ENCODE assay signal across 15 cellular contexts in the genomic region with DNA sequence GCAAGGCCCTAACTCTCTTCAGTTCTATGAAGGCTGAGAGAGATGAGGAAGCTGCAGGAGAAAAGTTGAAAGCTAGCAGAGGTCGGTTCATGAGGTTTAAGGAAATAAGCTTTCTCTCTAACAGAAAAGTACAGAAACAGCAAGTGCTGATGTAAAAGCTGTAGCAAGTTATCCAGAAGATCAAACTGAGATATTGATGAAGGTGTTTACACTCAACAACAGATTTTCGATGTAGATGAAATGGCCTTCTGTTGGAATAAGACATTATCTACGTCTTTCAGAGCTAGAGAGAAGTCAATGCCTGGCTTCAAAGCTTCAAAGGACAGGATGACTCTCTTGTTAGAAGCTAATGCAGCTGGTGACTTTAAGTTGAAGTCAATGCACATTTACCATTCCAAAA.
"Had no signal": no experiment of that assay in that cellular context is flagged by ENCODE, and none has a peak within 500 bp of the region (broad histone marks: within the 10 kb centered on the region; RNA-seq: fewer than 3 reads in every experiment).

No MANE protein-coding gene starts in this region.

- H3K4me1 ChIP-seq: spleen, stomach, testis had no signal

- DNase-seq: activated B cell treated with CpG ODN at 0.5 μM for 24 hours; activated CD4-positive, alpha-beta T cell treated with anti-CD3 and anti-CD28 coated beads, Interleukin-2, amount 50 U/mL, for 1 hour; activated T-cell treated with anti-CD3 and anti-CD28 coated beads, Interleukin-2, amount 50 U/mL, for 48 hours; cerebellar nuclear complex; effector CD8-positive, alpha-beta T cell; foreskin fibroblast; hippocampal formation; midbrain; ovary; sigmoid colon; spleen; stomach; testis had no signal

- H3K4me3 ChIP-seq: ovary, sigmoid colon, spleen, stomach, testis had no signal

- H3K9me3 ChIP-seq: ovary, testis had no signal

- H3K4me1 Mint-ChIP-seq: activated B cell treated with CpG ODN at 0.5 μM for 24 hours had no signal

- H3K36me3 ChIP-seq: ovary, sigmoid colon, spleen, stomach had no signal

- H3K27me3 ChIP-seq: ovary, sigmoid colon, stomach, testis had no signal

- ATAC-seq: left lobe of liver had no signal

- H3K36me3 Mint-ChIP-seq: brain had no signal

- H3K4me3 Mint-ChIP-seq: activated B cell treated with CpG ODN at 0.5 μM for 24 hours, brain had no signal

- H3K27ac ChIP-seq: ovary, sigmoid colon, spleen, stomach, testis had no signal

- H3K27ac Mint-ChIP-seq: activated B cell treated with CpG ODN at 0.5 μM for 24 hours, brain had no signal
